ENCODE assay signal across 1 cellular context in genomic region chr2:65396348-65397026, GRCh38.
TF ChIP-seq lines count a peak whose summit lies in the region.

No MANE protein-coding gene starts in this region.

TF ChIP-seq in HepG2, 621 proteins besides CTCF, POLR2A, EP300 and RAD21 (continued from another document and continues in another):
- TF ChIP-seq RXRB (CRISPR knock-in tag; IDR thresholded peaks at IDR 0.05; ENCODE audit: borderline replicate concordance) = peak; percentile 97
- 0 out of 2 replicates have a peak, but pooled peaks have one; percentile 79 for TF ChIP-seq SMYD3 (CRISPR knock-in tag; IDR thresholded peaks at IDR 0.05)
- no peak for TF ChIP-seq ZFP36 (IDR thresholded peaks at IDR 0.05; ENCODE audit: borderline replicate concordance, low read depth, low read length, partially characterized antibody)
- TF ChIP-seq LRRFIP1 (CRISPR knock-in tag; conservative IDR thresholded peaks at IDR 0.05) = no peak
- TF ChIP-seq HIVEP1 (CRISPR knock-in tag; IDR thresholded peaks at IDR 0.05) = 0 out of 2 replicates have a peak, but pooled peaks have one; percentile 27
- TF ChIP-seq HOXA7 (CRISPR knock-in tag; IDR thresholded peaks at IDR 0.05) = no peak
- TF ChIP-seq FOXK1 (CRISPR knock-in tag; IDR thresholded peaks at IDR 0.05; ENCODE audit: borderline replicate concordance, low read depth) = peak; percentile 61; the same call in 1 of the 2 replicates
- no peak for TF ChIP-seq SETDB1 (CRISPR knock-in tag; IDR thresholded peaks at IDR 0.05; ENCODE audit: borderline replicate concordance)
- no peak for TF ChIP-seq GPN1 (CRISPR knock-in tag; IDR thresholded peaks at IDR 0.05; ENCODE audit: borderline replicate concordance)
- TF ChIP-seq RBFOX2 (IDR thresholded peaks at IDR 0.05; ENCODE audit: low read depth, low read length) = no peak
- TF ChIP-seq MLX (CRISPR knock-in tag; IDR thresholded peaks at IDR 0.05) = peak; percentile 69
- TF ChIP-seq, protein P1, sequence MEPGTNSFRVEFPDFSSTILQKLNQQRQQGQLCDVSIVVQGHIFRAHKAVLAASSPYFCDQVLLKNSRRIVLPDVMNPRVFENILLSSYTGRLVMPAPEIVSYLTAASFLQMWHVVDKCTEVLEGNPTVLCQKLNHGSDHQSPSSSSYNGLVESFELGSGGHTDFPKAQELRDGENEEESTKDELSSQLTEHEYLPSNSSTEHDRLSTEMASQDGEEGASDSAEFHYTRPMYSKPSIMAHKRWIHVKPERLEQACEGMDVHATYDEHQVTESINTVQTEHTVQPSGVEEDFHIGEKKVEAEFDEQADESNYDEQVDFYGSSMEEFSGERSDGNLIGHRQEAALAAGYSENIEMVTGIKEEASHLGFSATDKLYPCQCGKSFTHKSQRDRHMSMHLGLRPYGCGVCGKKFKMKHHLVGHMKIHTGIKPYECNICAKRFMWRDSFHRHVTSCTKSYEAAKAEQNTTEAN (CRISPR knock-in tag; conservative IDR thresholded peaks at IDR 0.05) = peak; percentile 53; the same call in 1 of the 2 replicates
- TF ChIP-seq ZNF235 (CRISPR knock-in tag; IDR thresholded peaks at IDR 0.05; ENCODE audit: borderline replicate concordance) = no peak
- peak; percentile 84; the same call in 1 of the 2 replicates for TF ChIP-seq FOXO1 (CRISPR knock-in tag; IDR thresholded peaks at IDR 0.05)
- TF ChIP-seq ZNF468 (CRISPR knock-in tag; IDR thresholded peaks at IDR 0.05) = no peak
- no peak for TF ChIP-seq CENPBD1 (CRISPR knock-in tag; IDR thresholded peaks at IDR 0.05; ENCODE audit: borderline replicate concordance, low read depth)
- peak; percentile 27 for TF ChIP-seq CBX1 (IDR thresholded peaks at IDR 0.05; ENCODE audit: low read depth)
- no peak for TF ChIP-seq ZNF816 (CRISPR knock-in tag; IDR thresholded peaks at IDR 0.05; ENCODE audit: borderline replicate concordance)
- TF ChIP-seq FOSL2 (CRISPR knock-in tag; IDR thresholded peaks at IDR 0.05) = peak; percentile 95
- no peak for TF ChIP-seq CHD4 (IDR thresholded peaks at IDR 0.05; ENCODE audit: borderline replicate concordance, low read length)
- no peak for TF ChIP-seq ZHX1 (CRISPR knock-in tag; IDR thresholded peaks at IDR 0.05; ENCODE audit: low read depth)
- TF ChIP-seq, protein P2, sequence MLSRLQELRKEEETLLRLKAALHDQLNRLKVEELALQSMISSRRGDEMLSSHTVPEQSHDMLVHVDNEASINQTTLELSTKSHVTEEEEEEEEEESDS (CRISPR knock-in tag; IDR thresholded peaks at IDR 0.05; ENCODE audit: borderline replicate concordance) = no peak
- TF ChIP-seq HMGA1 (CRISPR knock-in tag; conservative IDR thresholded peaks at IDR 0.05) = no peak
- peak in 1 of 2 experiments; percentile 66; a peak in 1 of 4 replicates for TF ChIP-seq KLF16 (CRISPR knock-in tag; IDR thresholded peaks at IDR 0.05)
- no peak for TF ChIP-seq GLMP (CRISPR knock-in tag; IDR thresholded peaks at IDR 0.05; ENCODE audit: borderline replicate concordance)
- no peak for TF ChIP-seq ZKSCAN1 (IDR thresholded peaks at IDR 0.05; ENCODE audit: low read length)
- no peak for TF ChIP-seq GTF2F1 (IDR thresholded peaks at IDR 0.05; ENCODE audit: low read length)
- no peak for TF ChIP-seq ZNF841 (CRISPR knock-in tag; IDR thresholded peaks at IDR 0.05; ENCODE audit: borderline replicate concordance)
- TF ChIP-seq, protein P3, sequence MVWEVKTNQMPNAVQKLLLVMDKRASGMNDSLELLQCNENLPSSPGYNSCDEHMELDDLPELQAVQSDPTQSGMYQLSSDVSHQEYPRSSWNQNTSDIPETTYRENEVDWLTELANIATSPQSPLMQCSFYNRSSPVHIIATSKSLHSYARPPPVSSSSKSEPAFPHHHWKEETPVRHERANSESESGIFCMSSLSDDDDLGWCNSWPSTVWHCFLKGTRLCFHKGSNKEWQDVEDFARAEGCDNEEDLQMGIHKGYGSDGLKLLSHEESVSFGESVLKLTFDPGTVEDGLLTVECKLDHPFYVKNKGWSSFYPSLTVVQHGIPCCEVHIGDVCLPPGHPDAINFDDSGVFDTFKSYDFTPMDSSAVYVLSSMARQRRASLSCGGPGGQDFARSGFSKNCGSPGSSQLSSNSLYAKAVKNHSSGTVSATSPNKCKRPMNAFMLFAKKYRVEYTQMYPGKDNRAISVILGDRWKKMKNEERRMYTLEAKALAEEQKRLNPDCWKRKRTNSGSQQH (CRISPR knock-in tag; IDR thresholded peaks at IDR 0.05; ENCODE audit: low read depth) = no peak
- TF ChIP-seq, protein P4, sequence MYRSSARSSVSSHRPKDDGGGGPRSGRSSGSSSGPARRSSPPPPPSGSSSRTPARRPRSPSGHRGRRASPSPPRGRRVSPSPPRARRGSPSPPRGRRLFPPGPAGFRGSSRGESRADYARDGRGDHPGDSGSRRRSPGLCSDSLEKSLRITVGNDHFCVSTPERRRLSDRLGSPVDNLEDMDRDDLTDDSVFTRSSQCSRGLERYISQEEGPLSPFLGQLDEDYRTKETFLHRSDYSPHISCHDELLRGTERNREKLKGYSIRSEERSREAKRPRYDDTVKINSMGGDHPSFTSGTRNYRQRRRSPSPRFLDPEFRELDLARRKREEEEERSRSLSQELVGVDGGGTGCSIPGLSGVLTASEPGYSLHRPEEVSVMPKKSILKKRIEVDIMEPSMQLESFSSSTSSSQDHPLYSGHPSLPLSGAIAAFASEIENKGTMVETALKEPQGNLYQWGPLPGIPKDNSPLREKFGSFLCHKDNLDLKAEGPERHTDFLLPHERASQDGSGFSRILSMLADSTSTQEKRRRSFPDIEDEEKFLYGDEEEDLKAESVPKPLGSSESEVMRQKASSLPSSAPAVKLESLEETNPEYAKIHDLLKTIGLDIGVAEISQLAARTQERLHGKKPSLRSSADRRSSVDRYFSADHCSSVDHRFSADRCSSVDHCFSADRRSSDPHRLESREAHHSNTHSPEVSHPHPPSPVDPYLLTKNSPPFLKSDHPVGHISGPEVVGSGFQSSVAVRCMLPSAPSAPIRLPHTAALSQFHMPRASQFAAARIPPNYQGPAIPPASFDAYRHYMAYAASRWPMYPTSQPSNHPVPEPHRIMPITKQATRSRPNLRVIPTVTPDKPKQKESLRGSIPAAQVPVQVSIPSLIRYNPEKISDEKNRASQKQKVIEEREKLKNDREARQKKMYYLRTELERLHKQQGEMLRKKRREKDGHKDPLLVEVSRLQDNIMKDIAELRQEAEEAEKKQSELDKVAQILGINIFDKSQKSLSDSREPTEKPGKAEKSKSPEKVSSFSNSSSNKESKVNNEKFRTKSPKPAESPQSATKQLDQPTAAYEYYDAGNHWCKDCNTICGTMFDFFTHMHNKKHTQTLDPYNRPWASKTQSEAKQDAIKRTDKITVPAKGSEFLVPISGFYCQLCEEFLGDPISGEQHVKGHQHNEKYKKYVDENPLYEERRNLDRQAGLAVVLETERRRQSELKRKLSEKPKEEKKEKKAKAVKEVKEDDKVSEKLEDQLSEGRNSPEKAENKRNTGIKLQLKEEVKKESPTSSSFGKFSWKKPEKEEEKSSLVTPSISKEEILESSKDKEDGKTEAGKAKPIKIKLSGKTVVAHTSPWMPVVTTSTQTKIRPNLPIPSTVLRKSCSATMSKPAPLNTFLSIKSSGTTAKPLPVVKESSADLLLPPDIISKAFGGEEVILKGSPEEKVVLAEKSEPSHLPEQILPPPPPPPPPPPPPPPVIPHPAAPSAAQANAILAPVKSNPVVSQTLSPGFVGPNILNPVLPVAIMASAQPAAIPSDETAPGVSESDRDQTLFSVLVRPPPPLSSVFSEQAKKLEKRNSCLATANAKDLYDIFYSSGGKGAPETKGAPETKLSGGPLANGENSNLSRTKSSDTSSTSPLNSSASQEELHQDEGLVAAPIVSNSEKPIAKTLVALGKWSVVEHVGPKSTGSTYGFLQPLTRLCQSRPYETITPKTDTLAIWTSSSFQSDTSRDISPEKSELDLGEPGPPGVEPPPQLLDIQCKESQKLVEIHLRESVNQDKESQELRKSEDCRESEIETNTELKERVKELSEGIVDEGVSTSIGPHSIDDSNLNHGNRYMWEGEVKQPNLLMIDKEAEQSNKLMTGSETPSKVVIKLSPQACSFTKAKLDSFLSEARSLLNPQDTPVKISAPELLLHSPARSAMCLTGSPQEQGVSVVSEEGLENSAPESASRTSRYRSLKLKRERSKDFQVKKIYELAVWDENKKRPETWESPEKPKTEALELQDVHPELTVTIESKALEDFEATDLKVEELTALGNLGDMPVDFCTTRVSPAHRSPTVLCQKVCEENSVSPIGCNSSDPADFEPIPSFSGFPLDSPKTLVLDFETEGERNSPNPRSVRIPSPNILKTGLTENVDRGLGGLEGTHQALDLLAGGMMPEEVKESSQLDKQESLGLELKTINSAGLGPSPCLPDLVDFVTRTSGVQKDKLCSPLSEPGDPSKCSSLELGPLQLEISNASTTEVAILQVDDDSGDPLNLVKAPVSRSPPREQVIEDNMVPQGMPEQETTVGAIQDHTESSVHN (CRISPR knock-in tag; IDR thresholded peaks at IDR 0.05) = no peak
- no peak for TF ChIP-seq MTA3 (CRISPR knock-in tag; IDR thresholded peaks at IDR 0.05)
- TF ChIP-seq ZMYM3 (CRISPR knock-in tag; IDR thresholded peaks at IDR 0.05) = peak; percentile 87
- no peak for TF ChIP-seq SMAD9 (CRISPR knock-in tag; IDR thresholded peaks at IDR 0.05)
- TF ChIP-seq TRIM24 (CRISPR knock-in tag; IDR thresholded peaks at IDR 0.05) = no peak; the same call in 1 of the 2 replicates
